8 cellular contexts compared by ENCODE assay signal in genomic region chr6:158559338-158559894, GRCh38. TPM values are rescaled to one million over a fixed set of nuclear protein-coding genes. Genes with fewer than 3 reads are reported as not detected.
A peak's percentile ranks its signal among the peaks of the same experiment; 100 is the strongest.
DNase-seq lines count a peak whose midpoint lies in the region; ATAC-seq and TF ChIP-seq lines count a peak whose summit lies in the region.

No MANE protein-coding gene starts in this region.

- peak overlapping the region; percentile 27 for H3K27ac Mint-ChIP-seq in activated T-cell treated with anti-CD3 and anti-CD28 coated beads, Interleukin-2, amount 50 U/mL, for 72 hours

- peaks cover 0 to 2% of the 10 kb centered on the region in 2 donors for H3K36me3 Mint-ChIP-seq in activated T-cell treated with anti-CD3 and anti-CD28 coated beads, Interleukin-2, amount 50 U/mL, for 72 hours (ENCODE audit: insufficient read depth in 2 of 2)

- H3K27me3 Mint-ChIP-seq in activated T-cell treated with anti-CD3 and anti-CD28 coated beads, Interleukin-2, amount 50 U/mL, for 72 hours (ENCODE audit: low read depth), result no peaks in the 10 kb centered on the region

- 40% methylated on average over 9 of the region's 14 CpGs for WGBS in right lobe of liver (ENCODE audit: insufficient coverage, low coverage, low lambda C conversion rate, missing lambda C conversion rate)

- no peak for ATAC-seq in activated T-cell treated with anti-CD3 and anti-CD28 coated beads, Interleukin-2, amount 50 U/mL, for 72 hours (replicated peaks in 1 of 2)
- ATAC-seq in right lobe of liver, result no peak
- ATAC-seq in HG03378 (IDR thresholded peaks at IDR 0.05; ENCODE audit: unreplicated experiment), result no peak

- H3K4me3 ChIP-seq in ascending aorta (peak overlapping the region; percentile 79 to 97), right lobe of liver (peak overlapping the region; percentile 82 to 99 (median 83)), tibial artery (peak overlapping the region; percentile 89 to 91)

- H3K9me3 ChIP-seq in ascending aorta, result no peaks in the 10 kb centered on the region
- H3K9me3 ChIP-seq in right lobe of liver, result no peaks in the 10 kb centered on the region
- H3K9me3 ChIP-seq in tibial artery, result no peaks in the 10 kb centered on the region

- peaks cover 7 to 10% of the 10 kb centered on the region in 2 donors for H3K4me1 ChIP-seq in ascending aorta
- peaks cover 0 to 9% (median 3%) of the 10 kb centered on the region in 4 donors for H3K4me1 ChIP-seq in right lobe of liver
- H3K4me1 ChIP-seq in tibial artery, result peaks cover 0 to 24% (median 20%) of the 10 kb centered on the region in 4 donors

- H3K4me1 Mint-ChIP-seq in activated T-cell treated with anti-CD3 and anti-CD28 coated beads, Interleukin-2, amount 50 U/mL, for 72 hours (ENCODE audit: low read depth), result peaks cover 33% of the 10 kb centered on the region

- intact Hi-C loops in ascending aorta (cut with DNase I), result no loop called here
- intact Hi-C loops in right lobe of liver (cut with DNase I), result no loop called here
- intact Hi-C loops in tibial artery (cut with DNase I; ENCODE audit: low total_unique reads), result no loop called here

- TF ChIP-seq POLR2A in right lobe of liver (IDR thresholded peaks at IDR 0.05), result no peak

- H3K27me3 ChIP-seq in ascending aorta (no peaks in the 10 kb centered on the region), right lobe of liver (no peaks in the 10 kb centered on the region), tibial artery (no peaks in the 10 kb centered on the region)

- H3K36me3 ChIP-seq in ascending aorta, result no peaks in the 10 kb centered on the region
- H3K36me3 ChIP-seq in right lobe of liver, result no peaks in the 10 kb centered on the region
- H3K36me3 ChIP-seq in tibial artery, result no peaks in the 10 kb centered on the region

- H3K4me3 Mint-ChIP-seq in activated T-cell treated with anti-CD3 and anti-CD28 coated beads, Interleukin-2, amount 50 U/mL, for 72 hours, result peak overlapping the region; percentile 52 to 99

- H3K9me3 Mint-ChIP-seq in activated T-cell treated with anti-CD3 and anti-CD28 coated beads, Interleukin-2, amount 50 U/mL, for 72 hours, result no peaks in the 10 kb centered on the region

- TF ChIP-seq CTCF in ascending aorta (IDR thresholded peaks at IDR 0.05), result no peak
- TF ChIP-seq CTCF in right lobe of liver (IDR thresholded peaks at IDR 0.05), result no peak
- no peak for TF ChIP-seq CTCF in tibial artery (IDR thresholded peaks at IDR 0.05)

- DNase-seq in activated T-cell treated with anti-CD3 and anti-CD28 coated beads, Interleukin-2, amount 50 U/mL, for 72 hours, result no peak
- DNase-seq in activated T-cell treated with anti-CD3 and anti-CD28 coated beads, Interleukin-2, amount 50 U/mL, for 48 hours, result no peak
- DNase-seq in ascending aorta (ENCODE audit: low spot score in 2 of 2) (no peak), right lobe of liver (no peak), tibial artery (peak in 1 of 2 donors; percentile 60), GM19240 (ENCODE audit: insufficient read length, low spot score) (no peak), germinal center (ENCODE audit: low spot score) (no peak)

- H3K27ac ChIP-seq in ascending aorta (peak overlapping the region; percentile 91 to 93), right lobe of liver (peak overlapping the region; percentile 62 to 90 (median 86)), tibial artery (peak overlapping the region; percentile 88 to 89)

RNA-seq across cellular contexts. Expression of gene TMEM181, which starts 0.5 kb away (rescaled TPM):
- 10 to 100 TPM; 12.9 to 14.1 TPM for total RNA-seq in activated T-cell treated with anti-CD3 and anti-CD28 coated beads, Interleukin-2, amount 50 U/mL, for 72 hours
- total RNA-seq in ascending aorta (16.3 TPM), right lobe of liver (10 to 100 TPM; 11.3 to 14.0 (median 12.5) TPM)
